In genomic region chr9:99894826-99895225, GRCh38 we compare ENCODE assay signal across 22 cellular contexts.
"Had no signal": no experiment of that assay in that cellular context is flagged by ENCODE, and none has a peak within 500 bp of the region (broad histone marks: within the 10 kb centered on the region; RNA-seq: fewer than 3 reads in every experiment).

No MANE protein-coding gene starts in this region.

- H3K9me3 Mint-ChIP-seq: memory B cell, nephron had no signal

- H3K4me1 Mint-ChIP-seq: memory B cell, nephron had no signal

- H3K9me3 ChIP-seq: gastrocnemius medialis, heart right ventricle, left ventricle myocardium inferior, lower lobe of right lung, neutrophil, psoas muscle had no signal

- H3K4me1 ChIP-seq: gastrocnemius medialis, heart right ventricle, left ventricle myocardium inferior, lower lobe of right lung, psoas muscle had no signal

- DNase-seq: effector CD4-positive, alpha-beta T cell; gastrocnemius medialis; heart right ventricle; hypothalamus; left cardiac atrium; left ventricle myocardium inferior; lower lobe of right lung; midbrain; psoas muscle; retina; stimulated activated CD4-positive, alpha-beta T cell treated with anti-CD3 and anti-CD28 coated beads, Interleukin-2, amount 100 ng/mL, for 24 hours; stimulated activated CD4-positive, alpha-beta T cell treated with anti-CD3 and anti-CD28 coated beads, Interleukin-4, amount 100 ng/mL, for 4 hours; stimulated activated naive CD4-positive, alpha-beta T cell; trophoblast cell had no signal

- H3K4me3 Mint-ChIP-seq: memory B cell, nephron had no signal

- H3K27me3 ChIP-seq: gastrocnemius medialis, heart right ventricle, neutrophil had no signal

- H3K27ac Mint-ChIP-seq: memory B cell, nephron had no signal

- H3K4me3 ChIP-seq: coronary artery, gastrocnemius medialis, heart right ventricle, left ventricle myocardium inferior, lower lobe of right lung, psoas muscle, skin epidermis had no signal

- ATAC-seq: esophagus mucosa, gastrocnemius medialis, heart right ventricle, left cardiac atrium, psoas muscle, sciatic nerve had no signal

- H3K36me3 ChIP-seq: gastrocnemius medialis, heart right ventricle, left ventricle myocardium inferior, lower lobe of right lung, neutrophil had no signal

- H3K36me3 Mint-ChIP-seq: memory B cell had no signal

- FAIRE-seq: keratinocyte had no signal

- H3K27ac ChIP-seq: coronary artery, gastrocnemius medialis, heart right ventricle, left ventricle myocardium inferior, lower lobe of right lung, neutrophil, psoas muscle, skin epidermis had no signal
